ENCODE assay signal across 9 cellular contexts in the genomic region with DNA sequence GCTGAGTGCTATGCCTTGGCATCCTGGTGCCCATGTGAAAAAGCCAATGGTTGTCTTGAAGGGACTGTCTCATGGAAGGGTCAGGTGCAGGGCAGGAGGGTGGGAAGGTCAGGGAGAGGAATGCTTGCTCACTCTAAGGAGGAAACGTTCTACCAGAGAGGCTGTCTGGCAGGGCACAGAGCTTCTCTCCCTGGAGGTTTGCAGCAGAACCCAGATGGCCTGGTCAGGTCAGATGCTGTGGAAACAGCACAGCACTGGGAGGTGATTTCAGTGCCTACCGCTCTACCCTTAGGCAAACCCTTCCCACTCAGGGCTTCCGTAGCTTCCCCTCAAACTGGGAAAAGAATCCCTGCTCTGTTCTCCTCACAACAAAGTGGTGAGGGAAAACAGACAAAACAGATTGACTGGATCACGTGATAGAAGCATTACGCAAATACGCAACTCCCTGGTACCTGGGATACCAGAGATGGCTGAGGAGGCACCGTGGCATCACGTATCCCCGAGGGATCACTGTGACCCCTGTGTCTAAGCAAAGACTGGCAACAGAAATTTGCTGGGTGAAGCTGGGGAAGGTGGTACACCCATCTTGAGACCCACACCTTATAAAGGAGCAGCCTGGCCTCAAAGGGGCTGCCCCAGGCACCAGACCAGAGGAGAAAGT. TPM values are rescaled to one million over a fixed set of nuclear protein-coding genes. Genes with fewer than 3 reads are reported as not detected.
DNase-seq lines count a peak whose midpoint lies in the region; ATAC-seq and TF ChIP-seq lines count a peak whose summit lies in the region.
"Had no signal": no experiment of that assay in that cellular context is flagged by ENCODE, and none has a peak within 500 bp of the region (broad histone marks: within the 10 kb centered on the region; RNA-seq: fewer than 3 reads in every experiment).

No MANE protein-coding gene starts in this region.

- peaks cover 5% of the 10 kb centered on the region for H3K36me3 ChIP-seq in thymus (ENCODE audit: control insufficient read depth, insufficient read depth)

- H3K4me1 Mint-ChIP-seq in activated CD4-positive, alpha-beta T cell treated with anti-CD3 and anti-CD28 coated beads, Interleukin-2, amount 10 ng/mL, durations not matched to agents 24 days and 14 days: peaks cover 58% of the 10 kb centered on the region
- H3K4me1 Mint-ChIP-seq in activated T-helper 2 cell treated with anti-CD3 and anti-CD28 coated beads, Interferon-gamma antibody, Interleukin-2, Interleukin-4, amounts not matched to agents 10 μg/mL and 5 μg/mL and 100 μg/mL, durations not matched to agents 14 hours and 24 hours and 36 hours (ENCODE audit: low read depth): peaks cover 58% of the 10 kb centered on the region

- ATAC-seq in left lobe of liver: no peak

- in situ Hi-C loops in GM13977 (cut with MboI; ENCODE audit: low pct_unique_long_range_greater_than_20kb, low sequenced_read_pairs, unreplicated experiment): no loop called here

- H3K9me3 Mint-ChIP-seq in activated CD4-positive, alpha-beta T cell treated with anti-CD3 and anti-CD28 coated beads, Interleukin-2, amount 10 ng/mL, durations not matched to agents 24 days and 14 days: no peaks in the 10 kb centered on the region
- no peaks in the 10 kb centered on the region for H3K9me3 Mint-ChIP-seq in activated T-helper 2 cell treated with anti-CD3 and anti-CD28 coated beads, Interferon-gamma antibody, Interleukin-2, Interleukin-4, amounts not matched to agents 10 μg/mL and 5 μg/mL and 100 μg/mL, durations not matched to agents 14 hours and 24 hours and 36 hours

- WGBS in thymus: 71% methylated on average over 9 of the region's 9 CpGs

- peak overlapping the region; percentile 8 for H3K4me3 ChIP-seq in thymus (ENCODE audit: low read length)

- TF ChIP-seq CTCF in GM13977 (IDR thresholded peaks at IDR 0.05; ENCODE audit: extremely low read depth, insufficient read depth, missing control alignments): no peak

- H3K27ac Mint-ChIP-seq in activated CD4-positive, alpha-beta T cell treated with anti-CD3 and anti-CD28 coated beads, Interleukin-2, amount 10 ng/mL, durations not matched to agents 24 days and 14 days: peak overlapping the region; percentile 99
- peak overlapping the region; percentile 99 for H3K27ac Mint-ChIP-seq in activated T-helper 2 cell treated with anti-CD3 and anti-CD28 coated beads, Interferon-gamma antibody, Interleukin-2, Interleukin-4, amounts not matched to agents 10 μg/mL and 5 μg/mL and 100 μg/mL, durations not matched to agents 14 hours and 24 hours and 36 hours

- H3K27me3 ChIP-seq in thymus (ENCODE audit: control insufficient read depth, insufficient read depth): no peaks in the 10 kb centered on the region

- H3K4me3 Mint-ChIP-seq in activated CD4-positive, alpha-beta T cell treated with anti-CD3 and anti-CD28 coated beads, Interleukin-2, amount 10 ng/mL, durations not matched to agents 24 days and 14 days: peak overlapping the region; percentile 78
- peak overlapping the region; percentile 79 for H3K4me3 Mint-ChIP-seq in activated T-helper 2 cell treated with anti-CD3 and anti-CD28 coated beads, Interferon-gamma antibody, Interleukin-2, Interleukin-4, amounts not matched to agents 10 μg/mL and 5 μg/mL and 100 μg/mL, durations not matched to agents 14 hours and 24 hours and 36 hours (ENCODE audit: low read depth)

- DNase-seq in activated CD4-positive, alpha-beta T cell treated with anti-CD3 and anti-CD28 coated beads, Interleukin-2, amount 10 ng/mL, durations not matched to agents 24 days and 14 days: peak; percentile 72
- DNase-seq in activated CD4-positive, alpha-beta T cell treated with anti-CD3 and anti-CD28 coated beads, Interleukin-2, amount 50 U/mL, for 48 hours: no peak
- no peak for DNase-seq in activated T-helper 2 cell treated with anti-CD3 and anti-CD28 coated beads, Interferon-gamma antibody, Interleukin-2, Interleukin-4, amounts not matched to agents 10 μg/mL and 5 μg/mL and 100 μg/mL, durations not matched to agents 14 hours and 24 hours and 36 hours (ENCODE audit: low spot score)
- DNase-seq in left lobe of liver (ENCODE audit: low spot score): peak; percentile 49
- DNase-seq in NCI-H1105 (lab: John Stamatoyannopoulos, UW): no peak
- no peak for DNase-seq in AG20443 (ENCODE audit: low spot score)
- DNase-seq in GM13977 (ENCODE audit: low spot score): no peak
- DNase-seq: erythroblast had no signal

- peaks cover 47% of the 10 kb centered on the region for H3K4me1 ChIP-seq in thymus (ENCODE audit: control insufficient read depth, insufficient read depth, low read length)

- no peaks in the 10 kb centered on the region for H3K27me3 Mint-ChIP-seq in activated CD4-positive, alpha-beta T cell treated with anti-CD3 and anti-CD28 coated beads, Interleukin-2, amount 10 ng/mL, durations not matched to agents 24 days and 14 days
- H3K27me3 Mint-ChIP-seq in activated T-helper 2 cell treated with anti-CD3 and anti-CD28 coated beads, Interferon-gamma antibody, Interleukin-2, Interleukin-4, amounts not matched to agents 10 μg/mL and 5 μg/mL and 100 μg/mL, durations not matched to agents 14 hours and 24 hours and 36 hours (ENCODE audit: low read depth): no peaks in the 10 kb centered on the region

- peak overlapping the region; percentile 70 for H3K27ac ChIP-seq in thymus (ENCODE audit: low read depth)

- intact Hi-C loops in activated CD4-positive, alpha-beta T cell treated with anti-CD3 and anti-CD28 coated beads, Interleukin-2, amount 10 ng/mL, durations not matched to agents 24 days and 14 days (cut with micrococcal nuclease): loop anchor here (10.0 kb wide), 3 partner anchors 312 to 1182 kb away; partner anchors contain the start of genes CNOT6 and HNRNPH1
- intact Hi-C loops in activated T-helper 2 cell treated with anti-CD3 and anti-CD28 coated beads, Interferon-gamma antibody, Interleukin-2, Interleukin-4, amounts not matched to agents 10 μg/mL and 5 μg/mL and 100 μg/mL, durations not matched to agents 14 hours and 24 hours and 36 hours (cut with micrococcal nuclease): loop anchor here (5.0 kb wide), 1 partner anchor 1184 kb away; the partner anchor contains the start of gene HNRNPH1

- H3K9me3 ChIP-seq in thymus (ENCODE audit: control insufficient read depth): no peaks in the 10 kb centered on the region

- H3K36me3 Mint-ChIP-seq in activated CD4-positive, alpha-beta T cell treated with anti-CD3 and anti-CD28 coated beads, Interleukin-2, amount 10 ng/mL, durations not matched to agents 24 days and 14 days (ENCODE audit: low read depth): peaks cover 34% of the 10 kb centered on the region
- H3K36me3 Mint-ChIP-seq in activated T-helper 2 cell treated with anti-CD3 and anti-CD28 coated beads, Interferon-gamma antibody, Interleukin-2, Interleukin-4, amounts not matched to agents 10 μg/mL and 5 μg/mL and 100 μg/mL, durations not matched to agents 14 hours and 24 hours and 36 hours (ENCODE audit: low read depth): peaks cover 43% of the 10 kb centered on the region

RNA-seq across cellular contexts. Expression of gene MGAT1, which starts 3.9 kb away (rescaled TPM):
- total RNA-seq in activated CD4-positive, alpha-beta T cell treated with anti-CD3 and anti-CD28 coated beads, Interleukin-2, amount 10 ng/mL, durations not matched to agents 24 days and 14 days: 119 and 122 TPM in 2 replicates
- total RNA-seq in activated T-helper 2 cell treated with anti-CD3 and anti-CD28 coated beads, Interferon-gamma antibody, Interleukin-2, Interleukin-4, amounts not matched to agents 10 μg/mL and 5 μg/mL and 100 μg/mL, durations not matched to agents 14 hours and 24 hours and 36 hours: 122 TPM in 2 replicates
- 115 TPM for total RNA-seq in left lobe of liver
- polyA plus RNA-seq in thymus: 129 TPM

RNA-seq across cellular contexts. Expression of gene ZFP62, which starts 54.6 kb away (rescaled TPM):
- 26.7 and 28.0 TPM in 2 replicates for total RNA-seq in activated CD4-positive, alpha-beta T cell treated with anti-CD3 and anti-CD28 coated beads, Interleukin-2, amount 10 ng/mL, durations not matched to agents 24 days and 14 days
- 28.2 and 28.8 TPM in 2 replicates for total RNA-seq in activated T-helper 2 cell treated with anti-CD3 and anti-CD28 coated beads, Interferon-gamma antibody, Interleukin-2, Interleukin-4, amounts not matched to agents 10 μg/mL and 5 μg/mL and 100 μg/mL, durations not matched to agents 14 hours and 24 hours and 36 hours
- 7.3 TPM for total RNA-seq in left lobe of liver
- polyA plus RNA-seq in thymus: 48.6 TPM

Comparison
In these comparisons a context has a peak if more than half of its experiments do, and no peak if none do; other contexts are left out.
1. DNase-seq: peak in activated CD4-positive, alpha-beta T cell treated with anti-CD3 and anti-CD28 coated beads, Interleukin-2, amount 10 ng/mL, durations not matched to agents 24 days and 14 days (single experiment) and left lobe of liver (single experiment); none in activated CD4-positive, alpha-beta T cell treated with anti-CD3 and anti-CD28 coated beads, Interleukin-2, amount 50 U/mL, for 48 hours (0 of 2), activated T-helper 2 cell treated with anti-CD3 and anti-CD28 coated beads, Interferon-gamma antibody, Interleukin-2, Interleukin-4, amounts not matched to agents 10 μg/mL and 5 μg/mL and 100 μg/mL, durations not matched to agents 14 hours and 24 hours and 36 hours (single experiment), NCI-H1105 (single experiment), AG20443 (single experiment) and GM13977 (single experiment).